Comparison of ENCODE assay signal across 6 cellular contexts in the genomic region with DNA sequence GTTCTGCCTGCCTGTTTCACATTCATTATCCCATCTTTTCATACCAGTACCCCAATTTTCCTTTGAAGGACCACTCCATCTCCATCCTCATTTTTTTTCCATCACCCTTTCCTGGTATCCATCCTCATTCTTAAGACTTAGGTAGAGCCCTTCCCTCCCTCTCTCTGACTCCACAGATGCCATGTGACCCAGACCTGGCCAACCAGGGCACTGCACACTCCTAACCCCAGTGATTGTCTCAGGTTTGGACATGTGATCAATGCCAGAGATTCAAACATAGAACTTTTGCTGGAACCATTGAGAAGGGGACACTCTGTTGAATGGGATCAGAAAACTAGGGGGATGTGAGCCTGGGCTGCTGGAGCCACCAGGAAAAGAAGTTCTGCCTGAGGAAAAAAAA.
"Had no signal": no experiment of that assay in that cellular context is flagged by ENCODE, and none has a peak within 500 bp of the region (broad histone marks: within the 10 kb centered on the region; RNA-seq: fewer than 3 reads in every experiment).

No MANE protein-coding gene starts in this region.

- H3K4me2 ChIP-seq: GM23338, KMS-11 had no signal

- H3K4me3 ChIP-seq: GM23338 had no signal

- H3K9me3 Mint-ChIP-seq: GM23338, H9 had no signal

- DNase-seq: H9, HCEC 1CT, KBM-7 had no signal

- ATAC-seq: GM23338 had no signal

- H3K27ac Mint-ChIP-seq: GM23338, H9, IgD-negative memory B cell had no signal

- H3K4me1 Mint-ChIP-seq: GM23338 had no signal

- H3K27ac ChIP-seq: KMS-11 had no signal

- H3K4me3 Mint-ChIP-seq: GM23338, H9, IgD-negative memory B cell had no signal

- H2AFZ ChIP-seq: GM23338 had no signal

- H3K9ac ChIP-seq: KMS-11 had no signal
